Comparison of ENCODE assay signal across 17 cellular contexts in genomic region chr17:1159781-1160180, GRCh38. TPM values are rescaled to one million over a fixed set of nuclear protein-coding genes. Genes with fewer than 3 reads are reported as not detected.
DNase-seq lines count a peak whose midpoint lies in the region; ATAC-seq and TF ChIP-seq lines count a peak whose summit lies in the region.
"Had no signal": no experiment of that assay in that cellular context is flagged by ENCODE, and none has a peak within 500 bp of the region (broad histone marks: within the 10 kb centered on the region; RNA-seq: fewer than 3 reads in every experiment).

No MANE protein-coding gene starts in this region.

- no peak overlapping the region for H2BK20ac ChIP-seq in H9 (ENCODE audit: low read depth, low read length, poor library complexity, severe bottlenecking)

- H3K9me3 Mint-ChIP-seq in H9: no peaks in the 10 kb centered on the region
- H3K9me3 Mint-ChIP-seq: HFFc6 had no signal

- H3K27ac ChIP-seq in H9 (ENCODE audit: insufficient read length, low read depth, low read length): no peak overlapping the region
- H3K27ac ChIP-seq in caudate nucleus (ENCODE audit: low read depth, low read length): peak overlapping the region; percentile 58
- H3K27ac ChIP-seq in neuronal stem cell (replicated peaks; ENCODE audit: low read length): no peak overlapping the region
- H3K27ac ChIP-seq: C4-2B, HL-60 had no signal

- H3K18ac ChIP-seq in H9 (ENCODE audit: insufficient read length, low read depth, low read length) (no peak overlapping the region), neuronal stem cell (ENCODE audit: low read length) (no peak overlapping the region)

- H3K23me2 ChIP-seq in H9 (ENCODE audit: insufficient read length, low read depth, low read length, poor library complexity, severe bottlenecking): no peaks in the 10 kb centered on the region

- no peak overlapping the region for H3K4me2 ChIP-seq in H9 (ENCODE audit: insufficient read depth, insufficient read length, low read length)
- H3K4me2 ChIP-seq in neuronal stem cell (ENCODE audit: insufficient read depth, low read length, poor library complexity, severe bottlenecking): no peak overlapping the region

- no peak overlapping the region for H3T11ph ChIP-seq in H9 (ENCODE audit: low read length)

- H4K8ac ChIP-seq in H9 (replicated peaks; ENCODE audit: insufficient read length, low read depth, low read length) (no peak overlapping the region), neuronal stem cell (ENCODE audit: low read depth, low read length) (peak overlapping the region; percentile 77)

- H4K91ac ChIP-seq in H9 (ENCODE audit: insufficient read length, low read depth, low read length) (no peak overlapping the region), neuronal stem cell (ENCODE audit: low read depth, low read length, poor library complexity) (no peak overlapping the region)

- no peak for ATAC-seq in HG03439 (IDR thresholded peaks at IDR 0.05; ENCODE audit: unreplicated experiment)

- no peak for TF ChIP-seq CTCF in H9 (conservative IDR thresholded peaks at IDR 0.05)

- H3K36me3 Mint-ChIP-seq in H9 (ENCODE audit: insufficient read depth in 1 of 3, low read depth in 3 of 3): peaks cover 0 to 4% (median 0%) of the 10 kb centered on the region in 3 experiments; a peak in 1 of 7 replicates

- no peak overlapping the region for H2BK120ac ChIP-seq in H9 (ENCODE audit: low read depth, low read length, poor library complexity, severe bottlenecking)
- no peak overlapping the region for H2BK120ac ChIP-seq in neuronal stem cell (ENCODE audit: low read depth, low read length)

- peaks cover 6 to 10% of the 10 kb centered on the region in 2 donors for H3K36me3 ChIP-seq in neuronal stem cell (replicated peaks in 1 of 2; ENCODE audit: control insufficient read depth in 2 of 2, insufficient read depth in 2 of 2, low read length in 2 of 2)

- WGBS in H9 (ENCODE audit: extremely low coverage, insufficient read length, low lambda C conversion rate): no CpG with 5 or more reads among the region's 12 CpGs
- WGBS in neuronal stem cell (ENCODE audit: extremely low coverage in 2 of 2, insufficient read length in 2 of 2, insufficient replicate concordance in 1 of 2), 2 donors: no CpG with 5 or more reads among the region's 12 CpGs

- H3K23ac ChIP-seq in H9 (ENCODE audit: insufficient read length, low read depth, low read length) (no peak overlapping the region), neuronal stem cell (ENCODE audit: low read depth, low read length, poor library complexity) (peak overlapping the region; percentile 7)

- no peak overlapping the region for H3K56ac ChIP-seq in H9 (ENCODE audit: insufficient read length, low read depth, low read length)

- no peak overlapping the region for H3K4me3 Mint-ChIP-seq in H9
- H3K4me3 Mint-ChIP-seq: B cell; CD4-positive, alpha-beta memory T cell; HFFc6 had no signal

- H3K9me3 ChIP-seq in H9 (ENCODE audit: control insufficient read depth, low read depth, low read length) (no peaks in the 10 kb centered on the region), neuronal stem cell (replicated peaks in 1 of 2; ENCODE audit: control insufficient read depth in 2 of 2, insufficient read depth in 1 of 2, low read depth in 1 of 2, low read length in 2 of 2) (peaks cover 2 to 4% of the 10 kb centered on the region in 2 donors)

- H2BK15ac ChIP-seq in H9 (ENCODE audit: low read depth, low read length): no peak overlapping the region
- H2BK15ac ChIP-seq in neuronal stem cell (ENCODE audit: low read length): no peak overlapping the region

- H3K14ac ChIP-seq in H9 (ENCODE audit: insufficient read depth, low read length) (0 out of 2 replicates have a peak overlapping the region, but pooled peaks have one; percentile 19), neuronal stem cell (ENCODE audit: low read length) (no peak overlapping the region)

- H3K4ac ChIP-seq in H9 (ENCODE audit: low read depth, low read length) (no peak overlapping the region), neuronal stem cell (ENCODE audit: low read length) (no peak overlapping the region)

- no peak for DNase-seq in H9
- peak; percentile 45 for DNase-seq in NCI-H1436 treated with DMSO at 0.1 percent for 48 hours (lab: John Stamatoyannopoulos, UW)
- no peak for DNase-seq in caudate nucleus (lab: John Stamatoyannopoulos, UW)
- no peak for DNase-seq in neuronal stem cell (ENCODE audit: low spot score)
- no peak for DNase-seq in kidney tubule cell (ENCODE audit: low spot score)
- no peak for DNase-seq in NCI-H510A (lab: John Stamatoyannopoulos, UW)
- DNase-seq: CD4-positive, alpha-beta memory T cell; COR-L47; DND-41; GDM1; GOT3; HCEC 1CT; HFFc6 had no signal

- no peak overlapping the region for H3K27ac Mint-ChIP-seq in H9
- H3K27ac Mint-ChIP-seq: B cell, HFFc6 had no signal

- H4K20me1 ChIP-seq in H9 (ENCODE audit: control insufficient read depth, insufficient read depth, insufficient read length): no peaks in the 10 kb centered on the region

- no peak overlapping the region for H2BK5ac ChIP-seq in H9 (ENCODE audit: insufficient read length, low read length)
- H2BK5ac ChIP-seq in neuronal stem cell (ENCODE audit: low read length): no peak overlapping the region

- H3K27me3 ChIP-seq in H9 (ENCODE audit: insufficient read depth, low read length): no peaks in the 10 kb centered on the region
- no peaks in the 10 kb centered on the region for H3K27me3 ChIP-seq in neuronal stem cell (ENCODE audit: control insufficient read depth in 3 of 3, insufficient read depth in 3 of 3, low read depth in 1 of 3, low read length in 3 of 3)

- H3K79me1 ChIP-seq in H9 (ENCODE audit: insufficient read depth, low read depth, low read length, poor library complexity, severe bottlenecking) (no peaks in the 10 kb centered on the region), neuronal stem cell (ENCODE audit: low read depth, low read length) (peaks cover 11% of the 10 kb centered on the region)

- H2BK12ac ChIP-seq in H9 (ENCODE audit: insufficient read length, low read depth, low read length) (no peak overlapping the region), neuronal stem cell (ENCODE audit: low read length) (no peak overlapping the region)

- no peak overlapping the region for H2AK5ac ChIP-seq in H9 (ENCODE audit: insufficient read length, low read length)
- H2AK5ac ChIP-seq in neuronal stem cell (ENCODE audit: low read depth, low read length): no peak overlapping the region

- H4K5ac ChIP-seq in H9 (ENCODE audit: insufficient read length, low read depth, low read length): no peak overlapping the region

- H3K9ac ChIP-seq in H9 (ENCODE audit: extremely low read depth, insufficient read length, low read length) (no peak overlapping the region), neuronal stem cell (ENCODE audit: low read depth, low read length, poor library complexity) (peak overlapping the region; percentile 34)

- H3K4me1 ChIP-seq in H9 (ENCODE audit: insufficient read depth, low read length) (no peaks in the 10 kb centered on the region), neuronal stem cell (ENCODE audit: control insufficient read depth in 2 of 2, insufficient read depth in 1 of 2, low read depth in 1 of 2, low read length in 2 of 2) (peaks cover 0 to 6% of the 10 kb centered on the region in 2 donors)

- H3K27me3 Mint-ChIP-seq in H9 (ENCODE audit: low read depth): peaks cover 9% of the 10 kb centered on the region
- H3K27me3 Mint-ChIP-seq: B cell; CD4-positive, alpha-beta memory T cell had no signal

- H2AFZ ChIP-seq in H9 (ENCODE audit: low read length): no peak overlapping the region
- no peak overlapping the region for H2AFZ ChIP-seq in neuronal stem cell (ENCODE audit: low read length)

- no peak overlapping the region for H3K4me3 ChIP-seq in neuronal stem cell (ENCODE audit: low read length in 2 of 2)

- no peaks in the 10 kb centered on the region for H3K79me2 ChIP-seq in H9 (ENCODE audit: insufficient read depth, low read length)

- H3K4me1 Mint-ChIP-seq in H9: peaks cover 11% of the 10 kb centered on the region in 2 experiments

RNA-seq across cellular contexts. Expression of gene ABR, which starts 20.0 kb away (rescaled TPM):
- total RNA-seq in H9 (2021): 31.3 and 34.7 TPM in 2 replicates
- 53.3 TPM for polyA plus RNA-seq in neuronal stem cell (2013, experiment 1 of 2)
- 57.2 TPM for polyA plus RNA-seq in neuronal stem cell (2013, experiment 2 of 2)
